In genomic region chr3:167743799-167744198, GRCh38 we compare ENCODE assay signal across 12 cellular contexts.
"Had no signal": no experiment of that assay in that cellular context is flagged by ENCODE, and none has a peak within 500 bp of the region (broad histone marks: within the 10 kb centered on the region; RNA-seq: fewer than 3 reads in every experiment).

No MANE protein-coding gene starts in this region.

- H3K9me3 ChIP-seq: neutrophil had no signal

- DNase-seq: activated B cell treated with CpG ODN at 0.5 μM for 24 hours; activated CD4-positive, alpha-beta T cell treated with anti-CD3 and anti-CD28 coated beads for 48 hours; activated CD8-positive, alpha-beta memory T cell treated with anti-CD3 and anti-CD28 coated beads, Interleukin-2, amount 50 U/mL, for 48 hours; activated naive CD8-positive, alpha-beta T cell treated with anti-CD3 and anti-CD28 coated beads for 36 hours; cortex of kidney; head of caudate nucleus; mesenchymal stem cell; natural killer cell; stimulated activated CD4-positive, alpha-beta T cell treated with anti-CD3 and anti-CD28 coated beads, Interleukin-2, amount 100 ng/mL, for 48 hours had no signal

- H2AFZ ChIP-seq: parathyroid adenoma had no signal

- H3K4me1 ChIP-seq: parathyroid adenoma had no signal

- H3K36me3 ChIP-seq: neutrophil had no signal

- H3K27me3 ChIP-seq: neutrophil had no signal

- H3K79me2 ChIP-seq: parathyroid adenoma had no signal

- H3K9ac ChIP-seq: parathyroid adenoma had no signal

- H3K27ac ChIP-seq: neutrophil, parathyroid adenoma had no signal

- ATAC-seq: natural killer cell; stimulated activated memory B cell treated with anti-CD40 and anti-IgM and Interleukin-4, amounts not matched to agents 10 μg/mL and 1 μg/mL and 100 μg/mL, for 72 hours had no signal
